Comparison of ENCODE assay signal across 22 cellular contexts in genomic region chr12:127172857-127173256, GRCh38.
DNase-seq lines count a peak whose midpoint lies in the region; ATAC-seq and TF ChIP-seq lines count a peak whose summit lies in the region.
"Had no signal": no experiment of that assay in that cellular context is flagged by ENCODE, and none has a peak within 500 bp of the region (broad histone marks: within the 10 kb centered on the region; RNA-seq: fewer than 3 reads in every experiment).

No MANE protein-coding gene starts in this region.

- H3K4me3 Mint-ChIP-seq in HFFc6: no peak overlapping the region
- H3K4me3 Mint-ChIP-seq in stimulated activated effector memory CD8-positive, alpha-beta T cell treated with anti-CD3 and anti-CD28 coated beads, Interleukin-12 subunit alpha, Interleukin-12 subunit beta, amount 100 ng/mL, for 72 hours: no peak overlapping the region
- H3K4me3 Mint-ChIP-seq: CD4-positive, alpha-beta T cell; GM23338; H9 had no signal

- H3K18ac ChIP-seq in mesenchymal stem cell (ENCODE audit: low read depth in 1 of 2, low read length in 2 of 2): no peak overlapping the region

- no peak overlapping the region for H3K27ac ChIP-seq in esophagus muscularis mucosa (replicated peaks in 1 of 4)
- H3K27ac ChIP-seq in mesenchymal stem cell (ENCODE audit: low read length, poor library complexity, severe bottlenecking): no peak overlapping the region
- no peak overlapping the region for H3K27ac ChIP-seq in RWPE1
- H3K27ac ChIP-seq: BLaER1 treated with 17β-estradiol and CSF1 and Interleukin-3, amounts not matched to agents 10 nM and 100 nM had no signal

- H2BK12ac ChIP-seq in mesenchymal stem cell (ENCODE audit: low read length in 2 of 2): no peak overlapping the region

- peak; percentile 18 for DNase-seq in EH (ENCODE audit: low read depth)
- peak; percentile 6 for DNase-seq in HFFc6
- peak; percentile 14 for DNase-seq in esophagus muscularis mucosa (ENCODE audit: extremely low spot score)
- DNase-seq in mesenchymal stem cell: peak; percentile 53
- no peak for DNase-seq in stimulated activated effector memory CD8-positive, alpha-beta T cell treated with anti-CD3 and anti-CD28 coated beads, Interleukin-12 subunit alpha, Interleukin-12 subunit beta, amount 100 ng/mL, for 72 hours (ENCODE audit: low spot score in 2 of 2)
- no peak for DNase-seq in BE2C
- DNase-seq in RWPE1 (ENCODE audit: low spot score): no peak
- DNase-seq: CD4-positive, alpha-beta T cell; COR-L47; DMS53; H9; NCI-H1048; NCI-H1417 treated with DMSO at 0.1 percent for 48 hours; NCI-H187; NCI-H2081 treated with DMSO at 0.1 percent for 48 hours; NCI-H2171; NCI-H345; NCI-H510A treated with DMSO at 0.1 percent for 48 hours; SK-N-SH had no signal

- WGBS in esophagus muscularis mucosa: 93% methylated on average over 4 of the region's 4 CpGs
- 59% methylated on average over 4 of the region's 4 CpGs for WGBS in mesenchymal stem cell

- peaks cover 0 to 10% (median 0%) of the 10 kb centered on the region in 4 donors for H3K27me3 ChIP-seq in esophagus muscularis mucosa
- no peaks in the 10 kb centered on the region for H3K27me3 ChIP-seq in mesenchymal stem cell (ENCODE audit: control insufficient read depth in 1 of 2, insufficient read depth in 1 of 2, low read length in 2 of 2)
- no peaks in the 10 kb centered on the region for H3K27me3 ChIP-seq in BE2C
- H3K27me3 ChIP-seq: BLaER1 treated with 17β-estradiol and CSF1 and Interleukin-3, amounts not matched to agents 10 nM and 100 nM had no signal

- TF ChIP-seq CTCF in HFFc6 (IDR thresholded peaks at IDR 0.05) (no peak), esophagus muscularis mucosa (IDR thresholded peaks at IDR 0.05) (no peak), BE2C (IDR thresholded peaks at IDR 0.05; ENCODE audit: low read depth, low read length) (no peak), RWPE1 (conservative IDR thresholded peaks at IDR 0.05; ENCODE audit: low read depth) (no peak)

- H2AFZ ChIP-seq in mesenchymal stem cell (ENCODE audit: low read depth, low read length): no peak overlapping the region
- H2AFZ ChIP-seq: GM23338 had no signal

- H2BK5ac ChIP-seq in mesenchymal stem cell (ENCODE audit: low read depth, low read length, poor library complexity, severe bottlenecking): no peak overlapping the region

- no peak overlapping the region for H3K4ac ChIP-seq in mesenchymal stem cell (ENCODE audit: low read depth in 1 of 2, low read length in 2 of 2)

- H3K4me2 ChIP-seq in mesenchymal stem cell (ENCODE audit: low read length, poor library complexity, severe bottlenecking): no peak overlapping the region
- H3K4me2 ChIP-seq: BLaER1 treated with 17β-estradiol and CSF1 and Interleukin-3, amounts not matched to agents 10 nM and 100 nM; GM23338; SK-N-SH had no signal

- peaks cover 0 to 18% (median 17%) of the 10 kb centered on the region in 4 donors for H3K9me3 ChIP-seq in esophagus muscularis mucosa
- peaks cover 18% of the 10 kb centered on the region for H3K9me3 ChIP-seq in mesenchymal stem cell (ENCODE audit: control insufficient read depth, low read length)
- no peaks in the 10 kb centered on the region; the same call in 1 of the 2 replicates for H3K9me3 ChIP-seq in BE2C
- H3K9me3 ChIP-seq: SK-N-SH had no signal

- no peak for ATAC-seq in stimulated activated effector memory CD8-positive, alpha-beta T cell treated with anti-CD3 and anti-CD28 coated beads, Interleukin-12 subunit alpha, Interleukin-12 subunit beta, amount 100 ng/mL, for 72 hours
- no peak for ATAC-seq in HG03342 (IDR thresholded peaks at IDR 0.05; ENCODE audit: unreplicated experiment)
- ATAC-seq: GM23338 had no signal

- H3K4me1 ChIP-seq in esophagus muscularis mucosa (no peaks in the 10 kb centered on the region), mesenchymal stem cell (ENCODE audit: control insufficient read depth, insufficient read depth, low read depth, low read length) (peaks cover 4% of the 10 kb centered on the region), BE2C (no peaks in the 10 kb centered on the region)

- no peak for TF ChIP-seq POLR2A in esophagus muscularis mucosa (IDR thresholded peaks at IDR 0.05; ENCODE audit: low read depth)

- H3K27me3 Mint-ChIP-seq in HFFc6 (ENCODE audit: insufficient read depth): no peaks in the 10 kb centered on the region; the same call in 1 of the 2 replicates

- no peak overlapping the region for H2BK120ac ChIP-seq in mesenchymal stem cell (ENCODE audit: low read depth, low read length)

- peaks cover 65% of the 10 kb centered on the region for H3K4me1 Mint-ChIP-seq in HFFc6 (ENCODE audit: low read depth)
- no peaks in the 10 kb centered on the region for H3K4me1 Mint-ChIP-seq in stimulated activated effector memory CD8-positive, alpha-beta T cell treated with anti-CD3 and anti-CD28 coated beads, Interleukin-12 subunit alpha, Interleukin-12 subunit beta, amount 100 ng/mL, for 72 hours
- H3K4me1 Mint-ChIP-seq: GM23338 had no signal

- H2BK15ac ChIP-seq in mesenchymal stem cell (ENCODE audit: low read depth, poor library complexity, severe bottlenecking): no peak overlapping the region

- H3K36me3 ChIP-seq in esophagus muscularis mucosa: no peaks in the 10 kb centered on the region
- peaks cover 0 to 31% of the 10 kb centered on the region in 2 experiments for H3K36me3 ChIP-seq in mesenchymal stem cell (ENCODE audit: control insufficient read depth in 1 of 2, insufficient read depth in 2 of 2, low read depth in 1 of 2, low read length in 2 of 2)
- no peaks in the 10 kb centered on the region for H3K36me3 ChIP-seq in BE2C

- CTCF ChIA-PET in RWPE1 (lab: Yijun Ruan, JAX): no interaction called here

- H3K9me3 Mint-ChIP-seq in HFFc6: peaks cover 29% of the 10 kb centered on the region
- H3K9me3 Mint-ChIP-seq in stimulated activated effector memory CD8-positive, alpha-beta T cell treated with anti-CD3 and anti-CD28 coated beads, Interleukin-12 subunit alpha, Interleukin-12 subunit beta, amount 100 ng/mL, for 72 hours: peaks cover 9% of the 10 kb centered on the region

- peak overlapping the region; percentile 50; the same call in 1 of the 2 replicates for H3K27ac Mint-ChIP-seq in HFFc6
- H3K27ac Mint-ChIP-seq in stimulated activated effector memory CD8-positive, alpha-beta T cell treated with anti-CD3 and anti-CD28 coated beads, Interleukin-12 subunit alpha, Interleukin-12 subunit beta, amount 100 ng/mL, for 72 hours: no peak overlapping the region
- H3K27ac Mint-ChIP-seq: CD4-positive, alpha-beta T cell; GM23338; H9 had no signal

- H3K4me3 ChIP-seq in esophagus muscularis mucosa (no peak overlapping the region), mesenchymal stem cell (ENCODE audit: insufficient read depth in 1 of 2, low read depth in 1 of 2, low read length in 2 of 2) (no peak overlapping the region), BE2C (ENCODE audit: low read depth, low read length) (no peak overlapping the region)
- H3K4me3 ChIP-seq: BLaER1 treated with 17β-estradiol and CSF1 and Interleukin-3, amounts not matched to agents 10 nM and 100 nM; GM23338 had no signal

- H4K91ac ChIP-seq in mesenchymal stem cell (ENCODE audit: low read length): no peak overlapping the region

- intact Hi-C loops in esophagus muscularis mucosa (cut with DNase I): no loop called here

- no peak overlapping the region for H3K9ac ChIP-seq in mesenchymal stem cell (ENCODE audit: low read length)
- H3K9ac ChIP-seq: BLaER1 treated with 17β-estradiol and CSF1 and Interleukin-3, amounts not matched to agents 10 nM and 100 nM; SK-N-SH had no signal

- peaks cover 30% of the 10 kb centered on the region for H3K36me3 Mint-ChIP-seq in HFFc6 (ENCODE audit: low read depth)
- no peaks in the 10 kb centered on the region for H3K36me3 Mint-ChIP-seq in stimulated activated effector memory CD8-positive, alpha-beta T cell treated with anti-CD3 and anti-CD28 coated beads, Interleukin-12 subunit alpha, Interleukin-12 subunit beta, amount 100 ng/mL, for 72 hours

- H3K23ac ChIP-seq in mesenchymal stem cell (ENCODE audit: low read length in 2 of 2): no peak overlapping the region

- TF ChIP-seq EP300 in esophagus muscularis mucosa (IDR thresholded peaks at IDR 0.05): no peak

- H3K14ac ChIP-seq in mesenchymal stem cell (ENCODE audit: low read length in 2 of 2): no peak overlapping the region

- no peak overlapping the region for H2AK5ac ChIP-seq in mesenchymal stem cell (ENCODE audit: low read length, severe bottlenecking)

- POLR2A ChIA-PET in RWPE1 (lab: Yijun Ruan, JAX; ENCODE audit: low non-redundant PET): no interaction called here

- no peak overlapping the region for H4K8ac ChIP-seq in mesenchymal stem cell (ENCODE audit: low read length)

- H3K79me1 ChIP-seq in mesenchymal stem cell (replicated peaks; ENCODE audit: low read length, poor library complexity, severe bottlenecking): no peaks in the 10 kb centered on the region

Comparison
In these comparisons a context has a peak if more than half of its experiments do, and no peak if none do; other contexts are left out.
1. DNase-seq: peak in EH (single experiment), HFFc6 (single experiment), esophagus muscularis mucosa (single experiment) and mesenchymal stem cell (single experiment); none in stimulated activated effector memory CD8-positive, alpha-beta T cell treated with anti-CD3 and anti-CD28 coated beads, Interleukin-12 subunit alpha, Interleukin-12 subunit beta, amount 100 ng/mL, for 72 hours (0 of 2), BE2C (single experiment) and RWPE1 (single experiment).